ENCODE assay signal across 31 cellular contexts in the genomic region with DNA sequence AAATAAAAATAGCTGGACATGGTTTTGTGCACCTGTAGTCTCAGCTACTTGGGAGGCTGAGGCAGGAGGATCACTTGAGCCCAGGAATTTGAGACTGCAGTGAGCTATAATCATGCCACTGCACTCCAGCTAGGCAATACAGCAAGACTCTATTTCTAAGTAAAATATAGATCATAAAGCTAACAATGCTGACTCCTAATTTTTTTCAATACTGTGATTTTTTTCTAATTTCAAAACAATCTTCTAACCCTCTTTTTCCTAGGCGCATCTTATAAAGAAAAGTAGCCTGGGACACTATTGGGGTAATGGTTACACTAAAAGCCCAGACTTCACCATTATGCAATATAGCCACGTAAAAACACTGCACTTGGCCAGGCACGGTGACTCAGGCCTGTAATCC.
"Had no signal": no experiment of that assay in that cellular context is flagged by ENCODE, and none has a peak within 500 bp of the region (broad histone marks: within the 10 kb centered on the region; RNA-seq: fewer than 3 reads in every experiment).

No MANE protein-coding gene starts in this region.

- H3K36me3 ChIP-seq: adrenal gland, MG63, Peyer's patch had no signal

- ATAC-seq: activated CD4-positive, alpha-beta T cell treated with anti-CD3 and anti-CD28 coated beads for 36 hours; activated CD4-positive, CD25-positive, alpha-beta regulatory T cell treated with anti-CD3 and anti-CD28 coated beads, Interleukin-2, amount 50 U/mL, for 24 hours; activated CD8-positive, alpha-beta T cell treated with anti-CD3 and anti-CD28 coated beads, Interleukin-2, amount 10 ng/mL, durations not matched to agents 7 days and 5 days; activated naive CD4-positive, alpha-beta T cell treated with anti-CD3 and anti-CD28 coated beads, Interleukin-2, amount 50 U/mL, for 72 hours; activated T-cell treated with anti-CD3 and anti-CD28 coated beads, Interleukin-2, amount 50 U/mL, for 4 hours; body of pancreas; Right ventricle myocardium inferior; SK-N-SH treated with all-trans-retinoic acid at 6 μM for 48 hours; T-cell; T-helper 17 cell; WTC11 had no signal

- H3K9me3 ChIP-seq: adrenal gland, body of pancreas, MG63, Peyer's patch had no signal

- H3K4me3 ChIP-seq: adrenal gland, body of pancreas, MG63, Peyer's patch had no signal

- H3K4me1 ChIP-seq: Peyer's patch had no signal

- H3K27me3 ChIP-seq: adrenal gland, body of pancreas, MG63, Peyer's patch had no signal

- DNase-seq: activated CD4-positive, alpha-beta T cell treated with anti-CD3 and anti-CD28 coated beads for 36 hours; activated CD4-positive, alpha-beta T cell treated with anti-CD3 and anti-CD28 coated beads, Interleukin-2, amount 10 ng/mL, durations not matched to agents 7 days and 5 days; activated CD4-positive, alpha-beta T cell treated with anti-CD3 and anti-CD28 coated beads, Interleukin-2, amount 50 U/mL, for 48 hours; activated CD8-positive, alpha-beta T cell treated with anti-CD3 and anti-CD28 coated beads, Interleukin-2, amount 10 ng/mL, durations not matched to agents 7 days and 5 days; activated gamma-delta T cell treated with Interleukin-2 at 50 U/mL for 16 hours; activated naive CD4-positive, alpha-beta T cell treated with anti-CD3 and anti-CD28 coated beads for 36 hours; activated T-cell treated with anti-CD3 and anti-CD28 coated beads for 4 hours; activated T-cell treated with anti-CD3 and anti-CD28 coated beads, Interleukin-2, amount 50 U/mL, for 4 hours; body of pancreas; caudate nucleus; cerebellar nuclear complex; MG63; NCI-H1092; NCI-H1436 treated with DMSO at 0.1 percent for 48 hours; NCI-H1694 treated with DMSO at 0.1 percent for 48 hours; NCI-H2029; NCI-H345; NCI-H524 treated with DMSO at 0.1 percent for 48 hours; Peyer's patch; RPMI8226; SIG-M5; T-cell; T-helper 17 cell had no signal

- FAIRE-seq: astrocyte, bronchial epithelial cell had no signal

- H3K27ac ChIP-seq: adrenal gland, body of pancreas, Peyer's patch had no signal
